Comparison of ENCODE assay signal across 1 cellular context in the genomic region with DNA sequence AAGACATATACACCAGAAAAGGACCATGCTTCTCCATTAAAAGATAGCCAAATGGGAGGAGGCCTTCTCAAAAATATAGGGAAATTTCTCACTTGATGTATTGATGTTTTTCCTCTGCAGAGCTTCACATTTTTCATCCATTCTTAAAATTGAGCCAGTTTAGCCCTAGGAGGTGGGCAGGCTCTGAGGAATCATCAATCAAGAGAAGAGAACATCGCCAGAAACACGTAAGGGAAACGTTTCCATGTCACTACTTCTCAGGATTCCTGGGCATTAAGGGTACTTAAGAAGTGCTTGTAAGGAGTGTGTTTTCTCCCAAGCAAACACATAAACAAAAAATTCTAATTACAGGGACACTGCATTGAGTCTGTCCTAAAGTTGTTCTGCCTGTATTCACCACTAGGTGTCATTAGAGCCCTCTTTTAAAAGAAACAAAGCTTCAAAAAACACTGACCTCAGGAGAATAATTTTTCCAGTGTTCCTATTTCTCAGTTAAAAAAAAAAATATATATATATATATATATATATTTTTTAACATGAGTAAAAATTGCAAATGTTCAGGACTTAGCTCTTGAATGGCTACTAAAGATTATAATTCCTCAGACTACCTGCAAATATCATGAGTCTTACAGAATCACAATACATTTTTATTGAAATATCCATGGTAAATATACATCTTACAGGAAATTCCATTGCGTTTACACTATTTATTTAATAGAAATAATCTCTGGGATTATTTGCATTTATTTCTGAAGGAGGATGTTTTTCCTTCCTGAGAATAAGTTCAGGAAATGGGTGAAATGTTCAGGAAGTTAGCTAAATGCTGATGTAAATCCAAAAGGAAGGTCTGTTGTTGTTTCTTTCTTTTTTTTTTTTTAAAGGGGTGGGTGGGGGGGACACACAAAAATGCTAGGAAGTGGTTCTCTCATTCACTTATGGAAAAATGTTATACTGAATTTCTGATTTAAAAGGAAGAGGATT.
TF ChIP-seq lines count a peak whose summit lies in the region.

No MANE protein-coding gene starts in this region.

TF ChIP-seq in H1, 55 proteins besides CTCF, POLR2A, EP300 and RAD21:
- no peak for TF ChIP-seq SIN3A (conservative IDR thresholded peaks at IDR 0.05 in 1 of 2, IDR thresholded peaks at IDR 0.05 in 1 of 2; ENCODE audit: low read depth in 1 of 2, low read length in 2 of 2)
- TF ChIP-seq ASH2L (IDR thresholded peaks at IDR 0.05; ENCODE audit: low read length): no peak
- TF ChIP-seq, protein P1, sequence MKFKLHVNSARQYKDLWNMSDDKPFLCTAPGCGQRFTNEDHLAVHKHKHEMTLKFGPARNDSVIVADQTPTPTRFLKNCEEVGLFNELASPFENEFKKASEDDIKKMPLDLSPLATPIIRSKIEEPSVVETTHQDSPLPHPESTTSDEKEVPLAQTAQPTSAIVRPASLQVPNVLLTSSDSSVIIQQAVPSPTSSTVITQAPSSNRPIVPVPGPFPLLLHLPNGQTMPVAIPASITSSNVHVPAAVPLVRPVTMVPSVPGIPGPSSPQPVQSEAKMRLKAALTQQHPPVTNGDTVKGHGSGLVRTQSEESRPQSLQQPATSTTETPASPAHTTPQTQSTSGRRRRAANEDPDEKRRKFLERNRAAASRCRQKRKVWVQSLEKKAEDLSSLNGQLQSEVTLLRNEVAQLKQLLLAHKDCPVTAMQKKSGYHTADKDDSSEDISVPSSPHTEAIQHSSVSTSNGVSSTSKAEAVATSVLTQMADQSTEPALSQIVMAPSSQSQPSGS (IDR thresholded peaks at IDR 0.05; ENCODE audit: low read length): no peak
- no peak for TF ChIP-seq POLR2AphosphoS5 (IDR thresholded peaks at IDR 0.05; ENCODE audit: low read depth, low read length)
- TF ChIP-seq KDM1A (IDR thresholded peaks at IDR 0.05; ENCODE audit: borderline replicate concordance, low read length): no peak
- TF ChIP-seq TCF12 (IDR thresholded peaks at IDR 0.05; ENCODE audit: low read depth, low read length): no peak
- no peak for TF ChIP-seq MAFK (IDR thresholded peaks at IDR 0.05; ENCODE audit: low read depth, low read length)
- no peak for TF ChIP-seq SRF (IDR thresholded peaks at IDR 0.05; ENCODE audit: low read depth, low read length)
- TF ChIP-seq EZH2 (IDR thresholded peaks at IDR 0.05; ENCODE audit: low read depth, low read length, severe bottlenecking): no peak
- no peak for TF ChIP-seq SP2 (IDR thresholded peaks at IDR 0.05; ENCODE audit: low read length)
- no peak for TF ChIP-seq E2F6 (IDR thresholded peaks at IDR 0.05)
